1 cellular context compared by ENCODE assay signal in the genomic region with DNA sequence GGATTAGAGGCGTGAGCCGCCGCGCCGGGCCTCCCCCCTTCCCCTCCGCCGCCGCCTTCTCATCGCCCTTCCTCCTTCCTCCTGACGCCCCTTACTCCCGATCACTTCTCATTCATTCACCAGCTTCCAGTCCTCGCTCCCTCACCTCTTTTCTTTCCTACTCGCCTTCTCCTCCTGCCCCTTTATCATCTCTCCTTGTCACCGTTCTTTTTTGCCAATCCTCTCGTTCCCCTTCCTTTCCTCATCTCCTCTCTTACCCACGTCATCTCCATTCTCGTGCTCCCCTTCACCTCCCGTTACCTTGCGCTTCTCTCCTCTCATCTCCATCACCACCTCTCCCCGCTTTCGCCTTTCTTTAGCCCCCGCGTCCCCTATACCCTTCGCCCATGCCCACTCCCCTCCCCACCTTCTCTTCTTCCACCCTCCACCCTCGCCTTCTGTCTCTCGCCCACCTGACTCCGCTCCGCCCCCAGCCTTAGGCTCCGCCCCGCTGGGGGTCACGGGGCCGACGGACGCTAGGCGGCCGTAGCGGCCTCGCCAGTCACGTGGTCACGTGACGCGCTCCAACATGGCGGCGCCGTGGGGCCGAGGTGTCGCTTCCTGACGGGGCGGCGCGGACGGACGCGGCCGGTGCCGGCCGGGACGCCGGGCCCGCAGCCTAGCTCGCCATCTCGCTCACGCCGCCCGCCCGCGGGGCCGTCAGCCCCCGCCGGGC.
A peak's percentile ranks its signal among the peaks of the same experiment; 100 is the strongest.
TF ChIP-seq lines count a peak whose summit lies in the region.

A gene (plus strand): TSS at position 544 of the 715 bp plus-strand sequence. CDS start 179 bp downstream, outside the sequence.

TF ChIP-seq in HepG2, 621 proteins besides CTCF, POLR2A, EP300 and RAD21 (continued from another document and continues in another):
- TF ChIP-seq, protein P1, sequence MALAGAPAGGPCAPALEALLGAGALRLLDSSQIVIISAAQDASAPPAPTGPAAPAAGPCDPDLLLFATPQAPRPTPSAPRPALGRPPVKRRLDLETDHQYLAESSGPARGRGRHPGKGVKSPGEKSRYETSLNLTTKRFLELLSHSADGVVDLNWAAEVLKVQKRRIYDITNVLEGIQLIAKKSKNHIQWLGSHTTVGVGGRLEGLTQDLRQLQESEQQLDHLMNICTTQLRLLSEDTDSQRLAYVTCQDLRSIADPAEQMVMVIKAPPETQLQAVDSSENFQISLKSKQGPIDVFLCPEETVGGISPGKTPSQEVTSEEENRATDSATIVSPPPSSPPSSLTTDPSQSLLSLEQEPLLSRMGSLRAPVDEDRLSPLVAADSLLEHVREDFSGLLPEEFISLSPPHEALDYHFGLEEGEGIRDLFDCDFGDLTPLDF (CRISPR knock-in tag; IDR thresholded peaks at IDR 0.05), result no peak; the same call in 1 of the 2 replicates
- 0 out of 2 replicates have a peak, but pooled peaks have one; percentile 13 for TF ChIP-seq ZNF446 (CRISPR knock-in tag; IDR thresholded peaks at IDR 0.05)
- 0 out of 2 replicates have a peak, but pooled peaks have one; percentile 16 for TF ChIP-seq ZNF274 (CRISPR knock-in tag; IDR thresholded peaks at IDR 0.05)
- no peak; the same call in 1 of the 2 replicates for TF ChIP-seq RXRA (CRISPR knock-in tag; IDR thresholded peaks at IDR 0.05)
- TF ChIP-seq, protein P2, sequence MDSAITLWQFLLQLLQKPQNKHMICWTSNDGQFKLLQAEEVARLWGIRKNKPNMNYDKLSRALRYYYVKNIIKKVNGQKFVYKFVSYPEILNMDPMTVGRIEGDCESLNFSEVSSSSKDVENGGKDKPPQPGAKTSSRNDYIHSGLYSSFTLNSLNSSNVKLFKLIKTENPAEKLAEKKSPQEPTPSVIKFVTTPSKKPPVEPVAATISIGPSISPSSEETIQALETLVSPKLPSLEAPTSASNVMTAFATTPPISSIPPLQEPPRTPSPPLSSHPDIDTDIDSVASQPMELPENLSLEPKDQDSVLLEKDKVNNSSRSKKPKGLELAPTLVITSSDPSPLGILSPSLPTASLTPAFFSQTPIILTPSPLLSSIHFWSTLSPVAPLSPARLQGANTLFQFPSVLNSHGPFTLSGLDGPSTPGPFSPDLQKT (CRISPR knock-in tag; IDR thresholded peaks at IDR 0.05; ENCODE audit: borderline replicate concordance), result no peak
- TF ChIP-seq POGZ (CRISPR knock-in tag; IDR thresholded peaks at IDR 0.05), result no peak; the same call in none of the 2 replicates
- TF ChIP-seq TCF12 (IDR thresholded peaks at IDR 0.05), result no peak
- TF ChIP-seq TCF12 (CRISPR knock-in tag; IDR thresholded peaks at IDR 0.05), result 0 out of 2 replicates have a peak, but pooled peaks have one; percentile 1
- peak; percentile 96 for TF ChIP-seq SAP130 (CRISPR knock-in tag; IDR thresholded peaks at IDR 0.05; ENCODE audit: low read depth)
- peak; percentile 63; the same call in 1 of the 2 replicates for TF ChIP-seq YEATS2 (CRISPR knock-in tag; IDR thresholded peaks at IDR 0.05; ENCODE audit: borderline replicate concordance)
- TF ChIP-seq, protein P3, sequence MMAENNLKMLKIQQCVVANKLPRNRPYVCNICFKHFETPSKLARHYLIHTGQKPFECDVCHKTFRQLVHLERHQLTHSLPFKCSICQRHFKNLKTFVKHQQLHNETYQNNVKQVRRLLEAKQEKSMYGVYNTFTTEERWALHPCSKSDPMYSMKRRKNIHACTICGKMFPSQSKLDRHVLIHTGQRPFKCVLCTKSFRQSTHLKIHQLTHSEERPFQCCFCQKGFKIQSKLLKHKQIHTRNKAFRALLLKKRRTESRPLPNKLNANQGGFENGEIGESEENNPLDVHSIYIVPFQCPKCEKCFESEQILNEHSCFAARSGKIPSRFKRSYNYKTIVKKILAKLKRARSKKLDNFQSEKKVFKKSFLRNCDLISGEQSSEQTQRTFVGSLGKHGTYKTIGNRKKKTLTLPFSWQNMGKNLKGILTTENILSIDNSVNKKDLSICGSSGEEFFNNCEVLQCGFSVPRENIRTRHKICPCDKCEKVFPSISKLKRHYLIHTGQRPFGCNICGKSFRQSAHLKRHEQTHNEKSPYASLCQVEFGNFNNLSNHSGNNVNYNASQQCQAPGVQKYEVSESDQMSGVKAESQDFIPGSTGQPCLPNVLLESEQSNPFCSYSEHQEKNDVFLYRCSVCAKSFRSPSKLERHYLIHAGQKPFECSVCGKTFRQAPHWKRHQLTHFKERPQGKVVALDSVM (CRISPR knock-in tag; IDR thresholded peaks at IDR 0.05), result peak; percentile 97
- TF ChIP-seq FOXK2 (IDR thresholded peaks at IDR 0.05), result peak; percentile 82; the same call in 1 of the 2 replicates
- TF ChIP-seq, protein P4, sequence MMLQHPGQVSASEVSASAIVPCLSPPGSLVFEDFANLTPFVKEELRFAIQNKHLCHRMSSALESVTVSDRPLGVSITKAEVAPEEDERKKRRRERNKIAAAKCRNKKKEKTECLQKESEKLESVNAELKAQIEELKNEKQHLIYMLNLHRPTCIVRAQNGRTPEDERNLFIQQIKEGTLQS (CRISPR knock-in tag; IDR thresholded peaks at IDR 0.05), result peak; percentile 28
- TF ChIP-seq ZNF253 (CRISPR knock-in tag; IDR thresholded peaks at IDR 0.05; ENCODE audit: borderline replicate concordance), result no peak
- TF ChIP-seq, protein P5, sequence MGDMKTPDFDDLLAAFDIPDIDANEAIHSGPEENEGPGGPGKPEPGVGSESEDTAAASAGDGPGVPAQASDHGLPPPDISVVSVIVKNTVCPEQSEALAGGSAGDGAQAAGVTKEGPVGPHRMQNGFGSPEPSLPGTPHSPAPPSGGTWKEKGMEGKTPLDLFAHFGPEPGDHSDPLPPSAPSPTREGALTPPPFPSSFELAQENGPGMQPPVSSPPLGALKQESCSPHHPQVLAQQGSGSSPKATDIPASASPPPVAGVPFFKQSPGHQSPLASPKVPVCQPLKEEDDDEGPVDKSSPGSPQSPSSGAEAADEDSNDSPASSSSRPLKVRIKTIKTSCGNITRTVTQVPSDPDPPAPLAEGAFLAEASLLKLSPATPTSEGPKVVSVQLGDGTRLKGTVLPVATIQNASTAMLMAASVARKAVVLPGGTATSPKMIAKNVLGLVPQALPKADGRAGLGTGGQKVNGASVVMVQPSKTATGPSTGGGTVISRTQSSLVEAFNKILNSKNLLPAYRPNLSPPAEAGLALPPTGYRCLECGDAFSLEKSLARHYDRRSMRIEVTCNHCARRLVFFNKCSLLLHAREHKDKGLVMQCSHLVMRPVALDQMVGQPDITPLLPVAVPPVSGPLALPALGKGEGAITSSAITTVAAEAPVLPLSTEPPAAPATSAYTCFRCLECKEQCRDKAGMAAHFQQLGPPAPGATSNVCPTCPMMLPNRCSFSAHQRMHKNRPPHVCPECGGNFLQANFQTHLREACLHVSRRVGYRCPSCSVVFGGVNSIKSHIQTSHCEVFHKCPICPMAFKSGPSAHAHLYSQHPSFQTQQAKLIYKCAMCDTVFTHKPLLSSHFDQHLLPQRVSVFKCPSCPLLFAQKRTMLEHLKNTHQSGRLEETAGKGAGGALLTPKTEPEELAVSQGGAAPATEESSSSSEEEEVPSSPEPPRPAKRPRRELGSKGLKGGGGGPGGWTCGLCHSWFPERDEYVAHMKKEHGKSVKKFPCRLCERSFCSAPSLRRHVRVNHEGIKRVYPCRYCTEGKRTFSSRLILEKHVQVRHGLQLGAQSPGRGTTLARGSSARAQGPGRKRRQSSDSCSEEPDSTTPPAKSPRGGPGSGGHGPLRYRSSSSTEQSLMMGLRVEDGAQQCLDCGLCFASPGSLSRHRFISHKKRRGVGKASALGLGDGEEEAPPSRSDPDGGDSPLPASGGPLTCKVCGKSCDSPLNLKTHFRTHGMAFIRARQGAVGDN (CRISPR knock-in tag; IDR thresholded peaks at IDR 0.05), result peak; percentile 89
- TF ChIP-seq SP5 (CRISPR knock-in tag; IDR thresholded peaks at IDR 0.05; ENCODE audit: borderline replicate concordance, low read depth), result peak; percentile 96
- 0 out of 2 replicates have a peak, but pooled peaks have one; percentile 12 for TF ChIP-seq ZNF260 (CRISPR knock-in tag; IDR thresholded peaks at IDR 0.05; ENCODE audit: borderline replicate concordance, low read depth)
- TF ChIP-seq ZBTB38 (CRISPR knock-in tag; IDR thresholded peaks at IDR 0.05), result no peak; the same call in 1 of the 2 replicates
- no peak for TF ChIP-seq ZNF3 (CRISPR knock-in tag; IDR thresholded peaks at IDR 0.05)
- 0 out of 2 replicates have a peak, but pooled peaks have one; percentile 64 for TF ChIP-seq TBX3 (IDR thresholded peaks at IDR 0.05; ENCODE audit: borderline replicate concordance)
- no peak; the same call in 1 of the 2 replicates for TF ChIP-seq GPN1 (CRISPR knock-in tag; IDR thresholded peaks at IDR 0.05; ENCODE audit: borderline replicate concordance)
- TF ChIP-seq ELF1 (CRISPR knock-in tag; IDR thresholded peaks at IDR 0.05), result peak; percentile 72
- TF ChIP-seq ATM (IDR thresholded peaks at IDR 0.05; ENCODE audit: borderline replicate concordance), result peak; percentile 88; the same call in 1 of the 2 replicates
- no peak for TF ChIP-seq ZNF337 (CRISPR knock-in tag; IDR thresholded peaks at IDR 0.05; ENCODE audit: borderline replicate concordance, low read depth)
- TF ChIP-seq ARNTL (CRISPR knock-in tag; IDR thresholded peaks at IDR 0.05), result peak; percentile 96
- TF ChIP-seq, protein P6, sequence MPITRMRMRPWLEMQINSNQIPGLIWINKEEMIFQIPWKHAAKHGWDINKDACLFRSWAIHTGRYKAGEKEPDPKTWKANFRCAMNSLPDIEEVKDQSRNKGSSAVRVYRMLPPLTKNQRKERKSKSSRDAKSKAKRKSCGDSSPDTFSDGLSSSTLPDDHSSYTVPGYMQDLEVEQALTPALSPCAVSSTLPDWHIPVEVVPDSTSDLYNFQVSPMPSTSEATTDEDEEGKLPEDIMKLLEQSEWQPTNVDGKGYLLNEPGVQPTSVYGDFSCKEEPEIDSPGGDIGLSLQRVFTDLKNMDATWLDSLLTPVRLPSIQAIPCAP (CRISPR knock-in tag; IDR thresholded peaks at IDR 0.05; ENCODE audit: low read depth), result peak; percentile 31; the same call in 1 of the 2 replicates
- TF ChIP-seq NCOA5 (CRISPR knock-in tag; IDR thresholded peaks at IDR 0.05), result no peak
- 0 out of 2 replicates have a peak, but pooled peaks have one; percentile 13 for TF ChIP-seq ZNF614 (CRISPR knock-in tag; IDR thresholded peaks at IDR 0.05; ENCODE audit: borderline replicate concordance)
- peak; percentile 50; the same call in 1 of the 2 replicates for TF ChIP-seq U2AF2 (IDR thresholded peaks at IDR 0.05; ENCODE audit: low read depth, low read length)
- TF ChIP-seq ZBTB42 (CRISPR knock-in tag; IDR thresholded peaks at IDR 0.05), result no peak
- TF ChIP-seq, protein P7, sequence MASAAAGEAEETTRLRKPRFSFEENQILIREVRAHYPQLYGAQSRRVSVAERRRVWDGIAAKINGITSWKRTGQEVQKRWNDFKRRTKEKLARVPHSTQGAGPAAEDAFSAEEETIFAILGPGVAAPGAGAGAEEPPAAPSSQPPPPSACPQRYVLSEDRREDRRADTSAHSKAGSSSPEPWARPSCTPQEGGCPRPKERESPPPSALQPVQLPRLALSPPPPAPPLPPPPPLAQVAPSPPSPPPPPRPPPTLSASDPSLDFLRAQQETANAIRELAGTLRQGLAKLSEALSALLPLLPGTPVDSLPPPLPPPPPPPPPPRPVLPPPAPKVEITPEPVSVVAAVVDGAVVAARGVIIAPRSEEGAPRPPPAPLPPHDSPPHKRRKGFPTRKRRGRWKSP (CRISPR knock-in tag; IDR thresholded peaks at IDR 0.05), result no peak; the same call in 1 of the 2 replicates
- TF ChIP-seq ZNF101 (CRISPR knock-in tag; IDR thresholded peaks at IDR 0.05; ENCODE audit: borderline replicate concordance, low read depth), result no peak; the same call in 1 of the 2 replicates
- no peak for TF ChIP-seq SMARCC2 (IDR thresholded peaks at IDR 0.05)
- TF ChIP-seq ZNF230 (CRISPR knock-in tag; IDR thresholded peaks at IDR 0.05), result 0 out of 2 replicates have a peak, but pooled peaks have one; percentile 89
- TF ChIP-seq ZNF160 (CRISPR knock-in tag; IDR thresholded peaks at IDR 0.05), result no peak
- no peak for TF ChIP-seq FOXM1 (CRISPR knock-in tag; IDR thresholded peaks at IDR 0.05)
- no peak for TF ChIP-seq CENPX (CRISPR knock-in tag; IDR thresholded peaks at IDR 0.05)
- TF ChIP-seq ZBTB3 (CRISPR knock-in tag; IDR thresholded peaks at IDR 0.05; ENCODE audit: borderline replicate concordance, low read depth), result peak; percentile 15; the same call in 1 of the 2 replicates
- no peak for TF ChIP-seq ZNF629 (CRISPR knock-in tag; conservative IDR thresholded peaks at IDR 0.05)
- peak; percentile 74; the same call in 1 of the 2 replicates for TF ChIP-seq JUNB (CRISPR knock-in tag; IDR thresholded peaks at IDR 0.05; ENCODE audit: borderline replicate concordance)
- TF ChIP-seq ZNF263 (CRISPR knock-in tag; IDR thresholded peaks at IDR 0.05), result peak; percentile 41; the same call in 1 of the 2 replicates
- TF ChIP-seq NFATC3 (CRISPR knock-in tag; IDR thresholded peaks at IDR 0.05), result no peak
- TF ChIP-seq, protein P8, sequence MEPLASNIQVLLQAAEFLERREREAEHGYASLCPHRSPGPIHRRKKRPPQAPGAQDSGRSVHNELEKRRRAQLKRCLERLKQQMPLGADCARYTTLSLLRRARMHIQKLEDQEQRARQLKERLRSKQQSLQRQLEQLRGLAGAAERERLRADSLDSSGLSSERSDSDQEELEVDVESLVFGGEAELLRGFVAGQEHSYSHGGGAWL (CRISPR knock-in tag; IDR thresholded peaks at IDR 0.05), result peak; percentile 86; the same call in 1 of the 2 replicates
- TF ChIP-seq BRD4 (CRISPR knock-in tag; IDR thresholded peaks at IDR 0.05), result no peak; the same call in 1 of the 2 replicates
- TF ChIP-seq, protein P9, sequence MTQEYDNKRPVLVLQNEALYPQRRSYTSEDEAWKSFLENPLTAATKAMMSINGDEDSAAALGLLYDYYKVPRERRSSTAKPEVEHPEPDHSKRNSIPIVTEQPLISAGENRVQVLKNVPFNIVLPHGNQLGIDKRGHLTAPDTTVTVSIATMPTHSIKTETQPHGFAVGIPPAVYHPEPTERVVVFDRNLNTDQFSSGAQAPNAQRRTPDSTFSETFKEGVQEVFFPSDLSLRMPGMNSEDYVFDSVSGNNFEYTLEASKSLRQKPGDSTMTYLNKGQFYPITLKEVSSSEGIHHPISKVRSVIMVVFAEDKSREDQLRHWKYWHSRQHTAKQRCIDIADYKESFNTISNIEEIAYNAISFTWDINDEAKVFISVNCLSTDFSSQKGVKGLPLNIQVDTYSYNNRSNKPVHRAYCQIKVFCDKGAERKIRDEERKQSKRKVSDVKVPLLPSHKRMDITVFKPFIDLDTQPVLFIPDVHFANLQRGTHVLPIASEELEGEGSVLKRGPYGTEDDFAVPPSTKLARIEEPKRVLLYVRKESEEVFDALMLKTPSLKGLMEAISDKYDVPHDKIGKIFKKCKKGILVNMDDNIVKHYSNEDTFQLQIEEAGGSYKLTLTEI (CRISPR knock-in tag; conservative IDR thresholded peaks at IDR 0.05), result no peak
- peak; percentile 38; the same call in 1 of the 2 replicates for TF ChIP-seq FOXO1 (CRISPR knock-in tag; IDR thresholded peaks at IDR 0.05)
- peak; percentile 63; the same call in 1 of the 2 replicates for TF ChIP-seq SP4 (CRISPR knock-in tag; IDR thresholded peaks at IDR 0.05)
- no peak for TF ChIP-seq TBP (CRISPR knock-in tag; IDR thresholded peaks at IDR 0.05)
